In genomic region chr3:170802164-170803151, GRCh38 we compare ENCODE assay signal across 11 cellular contexts.
DNase-seq lines count a peak whose midpoint lies in the region; FAIRE-seq and TF ChIP-seq lines count a peak whose summit lies in the region.
"Had no signal": no experiment of that assay in that cellular context is flagged by ENCODE, and none has a peak within 500 bp of the region (broad histone marks: within the 10 kb centered on the region; RNA-seq: fewer than 3 reads in every experiment).

No MANE protein-coding gene starts in this region.

- no peak overlapping the region for H2AFZ ChIP-seq in hepatocyte

- in situ Hi-C loops in astrocyte of the cerebellum (cut with HindIII; ENCODE audit: low sequenced_read_pairs) = no loop called here

- 42% methylated on average over 7 of the region's 7 CpGs for WGBS in hepatocyte (ENCODE audit: low lambda C conversion rate, missing lambda C conversion rate)

- no peaks in the 10 kb centered on the region for H3K27me3 ChIP-seq in hepatocyte

- no peaks in the 10 kb centered on the region for H4K20me1 ChIP-seq in hepatocyte (ENCODE audit: insufficient read depth, poor library complexity, severe bottlenecking)

- H3K4me2 ChIP-seq in hepatocyte = no peak overlapping the region

- H3K4me1 ChIP-seq in hepatocyte (ENCODE audit: insufficient read depth) = peaks cover 13% of the 10 kb centered on the region

- H3K27ac ChIP-seq in hepatocyte = peak overlapping the region; percentile 56

- no peak for FAIRE-seq in urothelium cell line (lab: Jason Lieb, UNC)

- H3K9me2 ChIP-seq in hepatocyte (replicated peaks; ENCODE audit: insufficient read depth) = no peaks in the 10 kb centered on the region

- H3K36me3 ChIP-seq in hepatocyte (replicated peaks; ENCODE audit: insufficient read depth, low read depth) = no peaks in the 10 kb centered on the region

- H3K4me3 ChIP-seq in astrocyte of the cerebellum (ENCODE audit: low read depth, low read length) = no peak overlapping the region
- H3K4me3 ChIP-seq in hepatocyte = no peak overlapping the region

- H3K9me3 ChIP-seq in hepatocyte (ENCODE audit: low read depth) = no peaks in the 10 kb centered on the region

- TF ChIP-seq CTCF in astrocyte of the cerebellum (IDR thresholded peaks at IDR 0.05; ENCODE audit: low read depth, low read length, missing control alignments) = no peak
- no peak for TF ChIP-seq CTCF in hepatocyte (IDR thresholded peaks at IDR 0.05; ENCODE audit: poor library complexity)

- DNase-seq in HK-2 (ENCODE audit: unreplicated experiment) (peak; percentile 70), astrocyte of the cerebellum (ENCODE audit: low read depth) (peak; percentile 80), hepatocyte (ENCODE audit: low spot score) (peak; percentile 39), urothelium cell line (ENCODE audit: low spot score) (peak; percentile 47), superior temporal gyrus (ENCODE audit: extremely low spot score) (no peak), medulla oblongata (ENCODE audit: extremely low spot score) (no peak)
- DNase-seq in stimulated activated naive CD4-positive, alpha-beta T cell treated with Interleukin-2 at 50 U/mL for 16 hours (lab: John Stamatoyannopoulos, UW) = no peak
- DNase-seq: activated naive CD4-positive, alpha-beta T cell treated with anti-CD3 and anti-CD28 coated beads, Interleukin-2, amount 50 U/mL, for 16 hours; hippocampal formation; NCI-H2227 treated with DMSO at 0.1 percent for 48 hours; stimulated activated naive CD8-positive, alpha-beta T cell treated with anti-CD3 and anti-CD28 coated beads, Interleukin-15, Interleukin-2, amounts not matched to agents 100 U/mL and 50 U/mL, for 24 hours had no signal

- H3K79me2 ChIP-seq in hepatocyte = no peaks in the 10 kb centered on the region

Comparison
In these comparisons a context has a peak if more than half of its experiments do, and no peak if none do; other contexts are left out.
1. DNase-seq: peak in HK-2 (single experiment), astrocyte of the cerebellum (single experiment), hepatocyte (single experiment) and urothelium cell line (single experiment); none in superior temporal gyrus (single experiment), stimulated activated naive CD4-positive, alpha-beta T cell treated with Interleukin-2 at 50 U/mL for 16 hours (single experiment) and medulla oblongata (single experiment).